ENCODE assay signal across 11 cellular contexts in genomic region chr17:14205992-14206461, GRCh38. TPM values are rescaled to one million over a fixed set of nuclear protein-coding genes. Genes with fewer than 3 reads are reported as not detected.
DNase-seq lines count a peak whose midpoint lies in the region; ATAC-seq and TF ChIP-seq lines count a peak whose summit lies in the region.
"Had no signal": no experiment of that assay in that cellular context is flagged by ENCODE, and none has a peak within 500 bp of the region (broad histone marks: within the 10 kb centered on the region; RNA-seq: fewer than 3 reads in every experiment).

No MANE protein-coding gene starts in this region.

- TF ChIP-seq CTCF in foreskin keratinocyte (conservative IDR thresholded peaks at IDR 0.05): no peak

- H3K27me3 ChIP-seq in foreskin keratinocyte: no peaks in the 10 kb centered on the region

- ATAC-seq in foreskin keratinocyte (peak; percentile 99), GM18498 (IDR thresholded peaks at IDR 0.05; ENCODE audit: unreplicated experiment) (no peak)

- peak; percentile 6 for DNase-seq in NCI-H1092 (lab: John Stamatoyannopoulos, UW)
- DNase-seq in activated CD8-positive, alpha-beta memory T cell treated with anti-CD3 and anti-CD28 coated beads for 1 hour (ENCODE audit: extremely low read depth in 1 of 2, low read depth in 1 of 2): peak; percentile 53 to 55
- peak; percentile 88 for DNase-seq in foreskin keratinocyte
- peak; percentile 24 to 66 (median 26) for DNase-seq in stimulated activated CD4-positive, alpha-beta T cell treated with anti-CD3 and anti-CD28 coated beads, TNF-alpha, amount 100 ng/mL, for 1 hour (ENCODE audit: low read depth in 3 of 3, low spot score in 1 of 3)
- DNase-seq in kidney glomerular epithelial cell (lab: John Stamatoyannopoulos, UW): no peak
- no peak for DNase-seq in NCI-H2171 treated with DMSO at 0.1 percent for 48 hours (lab: John Stamatoyannopoulos, UW)
- DNase-seq in GF-D8 (lab: John Stamatoyannopoulos, UW): no peak
- DNase-seq: NCI-H526 treated with DMSO at 0.1 percent for 48 hours had no signal

- no peak overlapping the region for H3K27ac ChIP-seq in foreskin keratinocyte

- no peaks in the 10 kb centered on the region for H3K4me1 ChIP-seq in foreskin keratinocyte

RNA-seq across cellular contexts. Expression of gene CDRT15, which starts 30.6 kb away (rescaled TPM):
- not detected in 2 replicates for total RNA-seq in foreskin keratinocyte
- polyA plus RNA-seq in foreskin keratinocyte: not detected in 2 replicates
- total RNA-seq: fibroblast of lung, subcutaneous adipose tissue had no signal
- polyA plus RNA-seq: fibroblast of lung had no signal

Comparison
In these comparisons a context has a peak if more than half of its experiments do, and no peak if none do; other contexts are left out.
1. DNase-seq: peak in NCI-H1092 (single experiment), activated CD8-positive, alpha-beta memory T cell treated with anti-CD3 and anti-CD28 coated beads for 1 hour (2 of 2), foreskin keratinocyte (2 of 2) and stimulated activated CD4-positive, alpha-beta T cell treated with anti-CD3 and anti-CD28 coated beads, TNF-alpha, amount 100 ng/mL, for 1 hour (3 of 3); none in kidney glomerular epithelial cell (single experiment), NCI-H2171 treated with DMSO at 0.1 percent for 48 hours (single experiment) and GF-D8 (single experiment).